Comparison of ENCODE assay signal across 8 cellular contexts in the genomic region with DNA sequence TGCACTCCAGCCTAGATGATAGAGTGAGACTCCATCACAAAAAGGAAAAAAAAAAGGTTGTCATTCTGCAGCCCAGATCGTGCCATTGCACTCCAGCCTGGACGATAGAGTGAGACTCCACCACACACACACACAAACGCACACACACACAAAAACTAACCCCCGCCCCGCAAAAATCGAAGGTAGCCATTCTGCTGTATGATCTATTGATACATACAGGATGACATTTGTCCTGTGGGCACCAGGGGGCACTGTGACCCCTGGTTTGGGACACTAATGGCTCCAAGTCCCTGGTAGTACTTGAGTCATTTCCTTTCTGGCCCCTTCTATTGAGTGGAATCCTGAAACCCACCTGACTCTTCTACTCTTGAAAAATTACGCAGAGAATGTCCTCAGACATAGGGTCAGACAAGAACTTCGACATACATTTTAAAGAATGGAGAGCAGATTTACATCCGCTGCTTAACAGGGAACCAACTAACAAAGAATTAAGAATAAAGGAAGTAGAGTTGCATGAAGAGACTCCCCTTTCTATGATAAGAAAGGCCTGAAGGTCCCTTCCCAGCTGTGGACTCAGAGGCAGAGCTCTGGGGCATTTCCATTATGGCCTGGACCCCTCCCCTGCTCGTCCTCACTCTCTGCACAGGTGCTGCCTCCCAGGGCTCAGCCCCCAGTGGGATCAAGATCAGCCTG. TPM values are rescaled to one million over a fixed set of nuclear protein-coding genes. Genes with fewer than 3 reads are reported as not detected.
DNase-seq lines count a peak whose midpoint lies in the region; ATAC-seq and TF ChIP-seq lines count a peak whose summit lies in the region.

No MANE protein-coding gene starts in this region.

- no peaks in the 10 kb centered on the region for H3K4me1 ChIP-seq in mucosa of descending colon (ENCODE audit: low read depth)

- H3K36me3 ChIP-seq in mucosa of descending colon (ENCODE audit: low read depth), result no peaks in the 10 kb centered on the region

- peak; percentile 31 for DNase-seq in NCI-H748 (lab: John Stamatoyannopoulos, UW; ENCODE audit: unreplicated experiment)
- DNase-seq in NCI-H748 treated with DMSO at 0.1 percent for 48 hours (lab: John Stamatoyannopoulos, UW), result no peak
- peak; percentile 50 for DNase-seq in MV-4-11 (lab: John Stamatoyannopoulos, UW)
- peak in 3 of 4 experiments; percentile 7 to 21 (median 20) for DNase-seq in activated CD4-positive, CD25-positive, alpha-beta regulatory T cell (lab: John Stamatoyannopoulos, UW)
- peak; percentile 56 for DNase-seq in ecto neural progenitor cell (ENCODE audit: low spot score)
- DNase-seq in mucosa of descending colon, result peak in 2 of 3 donors; percentile 48 to 60
- peak; percentile 19 for DNase-seq in stromal cell of bone marrow (ENCODE audit: low read depth)

- intact Hi-C loops in mucosa of descending colon (cut with DNase I, micrococcal nuclease), result no loop called here

- no peaks in the 10 kb centered on the region for H3K9me3 ChIP-seq in mucosa of descending colon

- H3K4me3 ChIP-seq in mucosa of descending colon, result no peak overlapping the region

- ATAC-seq in mucosa of descending colon (peak; percentile 52), HG02852 (IDR thresholded peaks at IDR 0.05; ENCODE audit: unreplicated experiment) (no peak)

- TF ChIP-seq CTCF in mucosa of descending colon (IDR thresholded peaks at IDR 0.05), result peak; percentile 37

RNA-seq across cellular contexts. Expression of gene PRAME, which starts 35.0 kb away (rescaled TPM):
- total RNA-seq in mucosa of descending colon, result under 1 TPM in 1 of 3 donors, not detected in 2; 0.22 TPM

RNA-seq across cellular contexts. Expression of gene GGTLC2, which starts 50.3 kb away (rescaled TPM):
- total RNA-seq in mucosa of descending colon, result not detected
